Comparison of ENCODE assay signal across 2 cellular contexts in genomic region chr13:49502954-49503353, GRCh38.
TF ChIP-seq lines count a peak whose summit lies in the region.

No MANE protein-coding gene starts in this region.

TF ChIP-seq in IMR-90, 13 proteins besides CTCF, POLR2A, EP300 and RAD21 (continued from another document):
- TF ChIP-seq CEBPB (IDR thresholded peaks at IDR 0.05; ENCODE audit: low read depth, low read length) (no peak), RFX5 (IDR thresholded peaks at IDR 0.05; ENCODE audit: low read depth, low read length) (no peak), ELK1 (IDR thresholded peaks at IDR 0.05; ENCODE audit: borderline replicate concordance, low read depth, low read length) (no peak), SMC3 (IDR thresholded peaks at IDR 0.05; ENCODE audit: low read depth, low read length) (no peak), MAZ (IDR thresholded peaks at IDR 0.05; ENCODE audit: borderline replicate concordance, low read depth, low read length) (no peak), BHLHE40 (IDR thresholded peaks at IDR 0.05; ENCODE audit: low read depth, low read length) (no peak), MAFK (IDR thresholded peaks at IDR 0.05; ENCODE audit: low read depth, low read length) (no peak), USF2 (IDR thresholded peaks at IDR 0.05; ENCODE audit: low read depth, low read length) (no peak), RCOR1 (IDR thresholded peaks at IDR 0.05; ENCODE audit: insufficient replicate concordance, low read length) (no peak)

TF ChIP-seq in GM23338, 12 proteins besides CTCF, POLR2A, EP300 and RAD21 (continued from another document):
- no peak for TF ChIP-seq CREB1 (CRISPR knock-in tag; IDR thresholded peaks at IDR 0.05; ENCODE audit: low read depth)
- no peak for TF ChIP-seq EZH2phosphoT487 (IDR thresholded peaks at IDR 0.05; ENCODE audit: unreplicated experiment)
- TF ChIP-seq ZNF114 (CRISPR knock-in tag; IDR thresholded peaks at IDR 0.05) = no peak
- TF ChIP-seq ETS1 (IDR thresholded peaks at IDR 0.05) = no peak
